Comparison of ENCODE assay signal across 17 cellular contexts in genomic region chr11:45158891-45159605, GRCh38. TPM values are rescaled to one million over a fixed set of nuclear protein-coding genes. Genes with fewer than 3 reads are reported as not detected.
DNase-seq lines count a peak whose midpoint lies in the region; ATAC-seq and TF ChIP-seq lines count a peak whose summit lies in the region.
"Had no signal": no experiment of that assay in that cellular context is flagged by ENCODE, and none has a peak within 500 bp of the region (broad histone marks: within the 10 kb centered on the region; RNA-seq: fewer than 3 reads in every experiment).

No MANE protein-coding gene starts in this region.

- DNase-seq in activated T-cell treated with anti-CD3 and anti-CD28 coated beads, Interleukin-2, amount 50 U/mL, for 24 hours: peak; percentile 7
- DNase-seq in activated T-cell treated with anti-CD3 and anti-CD28 coated beads for 4 hours (no peak), hepatocyte (ENCODE audit: low spot score) (no peak), sciatic nerve (ENCODE audit: low spot score) (no peak), aorta (peak in 1 of 2 donors; percentile 77), brain microvascular endothelial cell (no peak), KG1 (lab: John Stamatoyannopoulos, UW) (no peak), hippocampal formation (lab: John Stamatoyannopoulos, UW) (no peak)
- DNase-seq: effector memory CD8-positive, alpha-beta T cell; NCI-H1417; stimulated activated CD4-positive, alpha-beta T cell treated with anti-CD3 and anti-CD28 coated beads, Interleukin-12 subunit alpha, Interleukin-12 subunit beta, amount 100 ng/mL, for 4 hours; stimulated activated naive CD4-positive, alpha-beta T cell treated with Interleukin-2 at 50 U/mL for 16 hours had no signal

- H3K9me3 ChIP-seq in hepatocyte (ENCODE audit: low read depth) (no peaks in the 10 kb centered on the region), aorta (ENCODE audit: control insufficient read depth, low read length) (no peaks in the 10 kb centered on the region)

- peaks cover 96% of the 10 kb centered on the region for H3K79me2 ChIP-seq in hepatocyte

- peaks cover 8% of the 10 kb centered on the region for H4K20me1 ChIP-seq in hepatocyte (ENCODE audit: insufficient read depth, poor library complexity, severe bottlenecking)

- H3K4me3 Mint-ChIP-seq in activated T-cell treated with anti-CD3 and anti-CD28 coated beads, Interleukin-2, amount 50 U/mL, for 24 hours: no peak overlapping the region
- H3K4me3 Mint-ChIP-seq: CD14-positive monocyte; effector memory CD8-positive, alpha-beta T cell; memory B cell had no signal

- H2AFZ ChIP-seq in hepatocyte: peak overlapping the region; percentile 0

- no peaks in the 10 kb centered on the region for H3K9me2 ChIP-seq in hepatocyte (replicated peaks; ENCODE audit: insufficient read depth)

- ATAC-seq in sciatic nerve (peak; percentile 20), aorta (ENCODE audit: low FRiP score) (peak; percentile 0)
- ATAC-seq: activated naive CD4-positive, alpha-beta T cell treated with anti-CD3 and anti-CD28 coated beads, Interleukin-2, amount 50 U/mL, for 72 hours; effector memory CD8-positive, alpha-beta T cell had no signal

- H3K27me3 ChIP-seq in hepatocyte: no peaks in the 10 kb centered on the region
- no peaks in the 10 kb centered on the region for H3K27me3 ChIP-seq in aorta (ENCODE audit: control insufficient read depth in 1 of 2, insufficient read depth in 2 of 2, low read length in 1 of 2)
- no peaks in the 10 kb centered on the region for H3K27me3 ChIP-seq in brain microvascular endothelial cell (replicated peaks)

- H3K27me3 Mint-ChIP-seq in activated T-cell treated with anti-CD3 and anti-CD28 coated beads, Interleukin-2, amount 50 U/mL, for 24 hours: no peaks in the 10 kb centered on the region
- H3K27me3 Mint-ChIP-seq: effector memory CD8-positive, alpha-beta T cell; memory B cell had no signal

- 79% methylated on average over 13 of the region's 13 CpGs for WGBS in hepatocyte (ENCODE audit: low lambda C conversion rate, missing lambda C conversion rate)
- 37 to 42% methylated on average over 13 of the region's 13 CpGs for WGBS in aorta, 2 donors

- H3K4me1 ChIP-seq in hepatocyte (ENCODE audit: insufficient read depth) (peaks cover 54% of the 10 kb centered on the region), aorta (ENCODE audit: control insufficient read depth in 1 of 2, insufficient read depth in 2 of 2, low read length in 2 of 2) (peaks cover 7 to 8% of the 10 kb centered on the region in 2 donors)

- H3K36me3 Mint-ChIP-seq in activated T-cell treated with anti-CD3 and anti-CD28 coated beads, Interleukin-2, amount 50 U/mL, for 24 hours (ENCODE audit: low read depth): no peaks in the 10 kb centered on the region
- H3K36me3 Mint-ChIP-seq: activated naive CD4-positive, alpha-beta T cell treated with anti-CD3 and anti-CD28 coated beads, Interleukin-2, amount 50 U/mL, for 72 hours had no signal

- no peak overlapping the region for H3K27ac Mint-ChIP-seq in activated T-cell treated with anti-CD3 and anti-CD28 coated beads, Interleukin-2, amount 50 U/mL, for 24 hours
- H3K27ac Mint-ChIP-seq: CD14-positive monocyte, memory B cell had no signal

- TF ChIP-seq CTCF in hepatocyte (IDR thresholded peaks at IDR 0.05; ENCODE audit: poor library complexity): no peak
- no peak for TF ChIP-seq CTCF in brain microvascular endothelial cell (IDR thresholded peaks at IDR 0.05; ENCODE audit: low read depth, low read length, missing control alignments)

- H3K4me2 ChIP-seq in hepatocyte: peak overlapping the region; percentile 68
- H3K4me2 ChIP-seq: KMS-11 had no signal

- in situ Hi-C loops in brain microvascular endothelial cell (cut with HindIII; ENCODE audit: low pct_ligation_motif_present, low sequenced_read_pairs): no loop called here

- H3K4me3 ChIP-seq in hepatocyte (no peak overlapping the region), aorta (ENCODE audit: low read length in 2 of 2) (no peak overlapping the region), brain microvascular endothelial cell (ENCODE audit: low read depth, low read length) (no peak overlapping the region)

- H3K36me3 ChIP-seq in hepatocyte (replicated peaks; ENCODE audit: insufficient read depth, low read depth) (no peaks in the 10 kb centered on the region), aorta (ENCODE audit: control insufficient read depth in 1 of 2, insufficient read depth in 2 of 2, low read length in 1 of 2) (no peaks in the 10 kb centered on the region), brain microvascular endothelial cell (replicated peaks) (no peaks in the 10 kb centered on the region)

- peaks cover 24% of the 10 kb centered on the region for H3K4me1 Mint-ChIP-seq in activated T-cell treated with anti-CD3 and anti-CD28 coated beads, Interleukin-2, amount 50 U/mL, for 24 hours (ENCODE audit: low read depth)

- H3K27ac ChIP-seq in hepatocyte (peak overlapping the region; percentile 92), aorta (ENCODE audit: low read depth in 1 of 2, low read length in 2 of 2) (peak overlapping the region; percentile 12 to 53), brain microvascular endothelial cell (no peak overlapping the region)
- H3K27ac ChIP-seq: 22Rv1, KMS-11 had no signal

- H3K9me3 Mint-ChIP-seq in activated T-cell treated with anti-CD3 and anti-CD28 coated beads, Interleukin-2, amount 50 U/mL, for 24 hours: no peaks in the 10 kb centered on the region
- H3K9me3 Mint-ChIP-seq: activated naive CD4-positive, alpha-beta T cell treated with anti-CD3 and anti-CD28 coated beads, Interleukin-2, amount 50 U/mL, for 72 hours; CD14-positive monocyte; effector memory CD8-positive, alpha-beta T cell; memory B cell had no signal

- intact Hi-C loops in sciatic nerve (cut with DNase I): no loop called here
- intact Hi-C loops in aorta (cut with DNase I): no loop called here

RNA-seq across cellular contexts. Expression of gene PRDM11, which starts 12.6 kb away (rescaled TPM):
- 15.0 and 25.0 TPM in 2 replicates for total RNA-seq in hepatocyte
- 8.8 and 11.2 TPM in 2 replicates for polyA plus RNA-seq in hepatocyte
- total RNA-seq in sciatic nerve: 21.6 TPM
- total RNA-seq in aorta: 10 to 100 TPM; 23.6 to 29.6 TPM
- 10 to 100 TPM in 1 of 2 donors, 1 to 10 TPM in 1; 6.1 to 12.3 TPM for polyA plus RNA-seq in aorta
